12 cellular contexts compared by ENCODE assay signal in the genomic region with DNA sequence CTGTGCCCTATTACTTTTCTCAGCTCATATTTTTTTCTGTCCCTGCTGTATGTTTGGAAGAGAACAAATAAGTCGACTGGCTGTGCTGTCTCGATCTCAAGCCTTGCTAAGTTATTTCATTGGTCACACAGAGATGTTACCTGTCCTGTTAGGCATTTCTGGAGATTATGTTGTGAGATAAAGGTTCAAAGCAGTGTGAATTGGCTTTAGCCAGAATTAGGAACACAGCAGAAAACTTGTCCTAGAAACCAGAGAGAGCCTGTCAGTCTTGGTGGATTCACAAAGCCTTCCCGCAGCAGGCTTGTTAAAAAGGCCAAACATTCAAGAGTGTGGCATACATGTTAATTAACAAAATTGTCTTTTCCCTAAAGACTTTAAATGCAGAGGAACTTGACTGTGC. TPM values are rescaled to one million over a fixed set of nuclear protein-coding genes. Genes with fewer than 3 reads are reported as not detected.
A peak's percentile ranks its signal among the peaks of the same experiment; 100 is the strongest.
DNase-seq lines count a peak whose midpoint lies in the region; ATAC-seq and TF ChIP-seq lines count a peak whose summit lies in the region.
"Had no signal": no experiment of that assay in that cellular context is flagged by ENCODE, and none has a peak within 500 bp of the region (broad histone marks: within the 10 kb centered on the region; RNA-seq: fewer than 3 reads in every experiment).

No MANE protein-coding gene starts in this region.

- ATAC-seq in natural killer cell (no peak), upper lobe of left lung (ENCODE audit: low FRiP score in 2 of 2) (no peak)
- no peak for ATAC-seq in activated T-cell treated with anti-CD3 and anti-CD28 coated beads, Interleukin-2, amount 50 U/mL, for 4 hours

- no peak for TF ChIP-seq EP300 in upper lobe of left lung (IDR thresholded peaks at IDR 0.05)

- H3K27me3 ChIP-seq in cardiac muscle cell (no peaks in the 10 kb centered on the region), dorsolateral prefrontal cortex (no peaks in the 10 kb centered on the region), upper lobe of left lung (no peaks in the 10 kb centered on the region)

- no peak for TF ChIP-seq POLR2A in upper lobe of left lung (IDR thresholded peaks at IDR 0.05)

- intact Hi-C loops in cardiac septum (cut with DNase I) (no loop called here), dorsolateral prefrontal cortex (cut with DNase I) (no loop called here), natural killer cell (cut with micrococcal nuclease) (loop anchor here (2.0 kb wide), 1 partner anchor 22 kb away; no protein-coding TSS in a partner anchor)

- no peaks in the 10 kb centered on the region for H3K9me3 Mint-ChIP-seq in natural killer cell
- H3K9me3 Mint-ChIP-seq in activated T-cell treated with anti-CD3 and anti-CD28 coated beads, Interleukin-2, amount 50 U/mL, for 4 hours, result no peaks in the 10 kb centered on the region

- peak overlapping the region; percentile 81 to 85 for H3K27ac Mint-ChIP-seq in natural killer cell

- peaks cover 21% of the 10 kb centered on the region for H3K36me3 Mint-ChIP-seq in natural killer cell
- H3K36me3 Mint-ChIP-seq in activated T-cell treated with anti-CD3 and anti-CD28 coated beads, Interleukin-2, amount 50 U/mL, for 4 hours (ENCODE audit: insufficient read depth), result peaks cover 31% of the 10 kb centered on the region

- H3K9me3 ChIP-seq in cardiac muscle cell (ENCODE audit: low read depth), result no peaks in the 10 kb centered on the region
- no peaks in the 10 kb centered on the region for H3K9me3 ChIP-seq in upper lobe of left lung

- DNase-seq in cardiac muscle cell (ENCODE audit: low read depth in 1 of 2, low spot score in 1 of 2) (no peak), cardiac septum (ENCODE audit: low spot score) (no peak), dorsolateral prefrontal cortex (no peak), natural killer cell (no peak), upper lobe of left lung (no peak), ecto neural progenitor cell (ENCODE audit: low spot score) (no peak), foreskin melanocyte (no peak)
- no peak for DNase-seq in activated T-cell treated with anti-CD3 and anti-CD28 coated beads, Interleukin-2, amount 50 U/mL, for 4 hours
- DNase-seq: activated T-cell treated with anti-CD3 and anti-CD28 coated beads for 4 hours; DMS79; Karpas-422; stimulated activated CD4-positive, alpha-beta T cell treated with anti-CD3 and anti-CD28 coated beads, Interleukin-4, amount 100 ng/mL, for 24 hours had no signal

- H3K4me1 ChIP-seq in cardiac muscle cell (ENCODE audit: low read depth) (peaks cover 88% of the 10 kb centered on the region), upper lobe of left lung (peaks cover 28 to 67% (median 49%) of the 10 kb centered on the region in 4 donors)

- TF ChIP-seq CTCF in cardiac muscle cell (IDR thresholded peaks at IDR 0.05; ENCODE audit: low read depth, low read length) (no peak), dorsolateral prefrontal cortex (IDR thresholded peaks at IDR 0.05 in 54 of 56, conservative IDR thresholded peaks at IDR 0.05 in 2 of 56; ENCODE audit: low read depth in 1 of 56, partially characterized antibody in 56 of 56) (no peak), natural killer cell (IDR thresholded peaks at IDR 0.05) (no peak), upper lobe of left lung (IDR thresholded peaks at IDR 0.05) (no peak)

- peaks cover 62 to 64% of the 10 kb centered on the region in 2 donors for H3K4me1 Mint-ChIP-seq in natural killer cell
- peaks cover 19% of the 10 kb centered on the region for H3K4me1 Mint-ChIP-seq in activated T-cell treated with anti-CD3 and anti-CD28 coated beads, Interleukin-2, amount 50 U/mL, for 4 hours (ENCODE audit: low read depth)

- peak overlapping the region; percentile 81 for H3K27ac ChIP-seq in cardiac muscle cell
- peak overlapping the region; percentile 13 to 98 (median 89) for H3K27ac ChIP-seq in dorsolateral prefrontal cortex
- H3K27ac ChIP-seq in upper lobe of left lung, result peak overlapping the region; percentile 50 to 75 (median 57)

- H3K4me3 Mint-ChIP-seq in natural killer cell, result no peak overlapping the region
- no peak overlapping the region for H3K4me3 Mint-ChIP-seq in activated T-cell treated with anti-CD3 and anti-CD28 coated beads, Interleukin-2, amount 50 U/mL, for 4 hours

- H3K27me3 Mint-ChIP-seq in natural killer cell (ENCODE audit: low read depth in 2 of 2), result no peaks in the 10 kb centered on the region
- no peaks in the 10 kb centered on the region for H3K27me3 Mint-ChIP-seq in activated T-cell treated with anti-CD3 and anti-CD28 coated beads, Interleukin-2, amount 50 U/mL, for 4 hours (ENCODE audit: low read depth)

- no peak overlapping the region for H3K4me3 ChIP-seq in cardiac muscle cell
- peak overlapping the region in 2 of 59 donors; percentile 4 to 22 for H3K4me3 ChIP-seq in dorsolateral prefrontal cortex
- H3K4me3 ChIP-seq in upper lobe of left lung, result no peak overlapping the region

- no peaks in the 10 kb centered on the region for H3K36me3 ChIP-seq in cardiac muscle cell
- peaks cover 6 to 33% (median 15%) of the 10 kb centered on the region in 4 donors for H3K36me3 ChIP-seq in upper lobe of left lung

- 58 to 71% methylated on average over 3 of the region's 3 CpGs for WGBS in upper lobe of left lung, 2 donors

RNA-seq across cellular contexts. Expression of a gene that starts 25.0 kb away (rescaled TPM):
- 43.0 and 44.8 TPM in 2 replicates for total RNA-seq in cardiac muscle cell
- polyA plus RNA-seq in cardiac muscle cell, result 25.5 and 28.4 TPM in 2 replicates
- total RNA-seq in cardiac septum, result 185 TPM
- total RNA-seq in dorsolateral prefrontal cortex, result 100 to 1,000 TPM in 119 of 120 experiments, 10 to 100 TPM in 1; 89.8 to 236 (median 169) TPM
- total RNA-seq in natural killer cell, result 100 to 1,000 TPM; 187 to 236 (median 191) TPM
- 100 to 1,000 TPM in 5 of 6 donors, 10 to 100 TPM in 1; 84.1 to 230 (median 174) TPM for total RNA-seq in upper lobe of left lung
- 10 to 100 TPM; 48.9 to 72.6 (median 64.1) TPM for total RNA-seq in activated T-cell treated with anti-CD3 and anti-CD28 coated beads, Interleukin-2, amount 50 U/mL, for 4 hours
